ENCODE assay signal across 25 cellular contexts in genomic region chr1:25169168-25169567, GRCh38.
"Had no signal": no experiment of that assay in that cellular context is flagged by ENCODE, and none has a peak within 500 bp of the region (broad histone marks: within the 10 kb centered on the region; RNA-seq: fewer than 3 reads in every experiment).

No MANE protein-coding gene starts in this region.

- H3K4me3 ChIP-seq: body of pancreas, cardiac muscle cell, left lung, pancreas, smooth muscle cell, thoracic aorta, upper lobe of right lung had no signal

- H3K4me1 Mint-ChIP-seq: activated CD4-positive, alpha-beta memory T cell treated with anti-CD3 and anti-CD28 coated beads, Interleukin-2, amount 10 ng/mL, durations not matched to agents 7 days and 5 days; activated naive CD8-positive, alpha-beta T cell treated with anti-CD3 and anti-CD28 coated beads, Interleukin-2, amount 50 U/mL, for 24 hours; stimulated activated naive B cell treated with anti-CD40 and anti-IgM and Interleukin-4, amounts not matched to agents 10 μg/mL and 1 μg/mL and 100 μg/mL, for 72 hours had no signal

- H3K9me3 ChIP-seq: body of pancreas, left lung, pancreas, thoracic aorta, upper lobe of right lung had no signal

- H3K36me3 ChIP-seq: cardiac muscle cell, left lung, pancreas, thoracic aorta, upper lobe of right lung had no signal

- H3K27ac Mint-ChIP-seq: activated CD4-positive, alpha-beta memory T cell treated with anti-CD3 and anti-CD28 coated beads, Interleukin-2, amount 10 ng/mL, durations not matched to agents 7 days and 5 days; activated naive CD8-positive, alpha-beta T cell treated with anti-CD3 and anti-CD28 coated beads, Interleukin-2, amount 50 U/mL, for 24 hours; activated T-helper 1 cell treated with anti-CD3 and anti-CD28 coated beads, Interleukin-12 subunit alpha, Interleukin-12 subunit beta, Interleukin-2, Interleukin-4 antibody, amounts not matched to agents 30 ng/mL and 10 ng/mL and 1 ng/mL, durations not matched to agents 14 hours and 24 hours and 36 hours; natural killer cell treated with Interleukin-12 subunit alpha and Interleukin-12 subunit beta and Interleukin-15 and Interleukin-18, amount 100 ng/mL, for 72 hours; stimulated activated naive B cell treated with anti-CD40 and anti-IgM and Interleukin-4, amounts not matched to agents 10 μg/mL and 1 μg/mL and 100 μg/mL, for 72 hours had no signal

- H3K4me3 Mint-ChIP-seq: activated CD4-positive, alpha-beta memory T cell treated with anti-CD3 and anti-CD28 coated beads, Interleukin-2, amount 10 ng/mL, durations not matched to agents 7 days and 5 days; activated naive CD8-positive, alpha-beta T cell treated with anti-CD3 and anti-CD28 coated beads, Interleukin-2, amount 50 U/mL, for 24 hours; activated T-helper 1 cell treated with anti-CD3 and anti-CD28 coated beads, Interleukin-12 subunit alpha, Interleukin-12 subunit beta, Interleukin-2, Interleukin-4 antibody, amounts not matched to agents 30 ng/mL and 10 ng/mL and 1 ng/mL, durations not matched to agents 14 hours and 24 hours and 36 hours; natural killer cell treated with Interleukin-12 subunit alpha and Interleukin-12 subunit beta and Interleukin-15 and Interleukin-18, amount 100 ng/mL, for 72 hours; stimulated activated naive B cell treated with anti-CD40 and anti-IgM and Interleukin-4, amounts not matched to agents 10 μg/mL and 1 μg/mL and 100 μg/mL, for 72 hours had no signal

- H3K36me3 Mint-ChIP-seq: natural killer cell treated with Interleukin-12 subunit alpha and Interleukin-12 subunit beta and Interleukin-15 and Interleukin-18, amount 100 ng/mL, for 72 hours; stimulated activated naive B cell treated with anti-CD40 and anti-IgM and Interleukin-4, amounts not matched to agents 10 μg/mL and 1 μg/mL and 100 μg/mL, for 72 hours had no signal

- H3K4me1 ChIP-seq: left lung, upper lobe of right lung had no signal

- ATAC-seq: activated naive CD8-positive, alpha-beta T cell treated with anti-CD3 and anti-CD28 coated beads, Interleukin-2, amount 50 U/mL, for 24 hours; esophagus mucosa; left lung; natural killer cell treated with Interleukin-12 subunit alpha and Interleukin-12 subunit beta and Interleukin-15 and Interleukin-18, amount 100 ng/mL, for 72 hours; sciatic nerve; stimulated activated naive B cell treated with anti-CD40 and anti-IgM and Interleukin-4, amounts not matched to agents 10 μg/mL and 1 μg/mL and 100 μg/mL, for 72 hours; upper lobe of right lung had no signal

- H3K4me2 ChIP-seq: smooth muscle cell had no signal

- DNase-seq: activated CD4-positive, alpha-beta memory T cell treated with anti-CD3 and anti-CD28 coated beads, Interleukin-2, amount 10 ng/mL, durations not matched to agents 7 days and 5 days; activated CD4-positive, alpha-beta T cell treated with anti-CD3 and anti-CD28 coated beads for 48 hours; activated gamma-delta T cell; activated naive CD4-positive, alpha-beta T cell treated with anti-CD3 and anti-CD28 coated beads, Interleukin-2, amount 50 U/mL, for 16 hours; activated naive CD8-positive, alpha-beta T cell treated with anti-CD3 and anti-CD28 coated beads, Interleukin-2, amount 50 U/mL, for 24 hours; anterior cingulate cortex; effector CD8-positive, alpha-beta T cell; glutamatergic neuron; hippocampal formation; kidney glomerular epithelial cell; left lung; stimulated activated CD4-positive, alpha-beta T cell treated with anti-CD3 and anti-CD28 coated beads, Interleukin-15, amount 100 ng/mL, for 24 hours; stimulated activated CD8-positive, alpha-beta memory T cell treated with anti-CD3 and anti-CD28 coated beads, Interleukin-4, amount 100 ng/mL, for 48 hours; stimulated activated naive B cell treated with anti-CD40 and anti-IgM and Interleukin-4, amounts not matched to agents 10 μg/mL and 1 μg/mL and 100 μg/mL, for 72 hours; T1000; upper lobe of right lung had no signal

- H3K27ac ChIP-seq: cardiac muscle cell, left lung, thoracic aorta, upper lobe of right lung had no signal

- H3K9me3 Mint-ChIP-seq: activated CD4-positive, alpha-beta memory T cell treated with anti-CD3 and anti-CD28 coated beads, Interleukin-2, amount 10 ng/mL, durations not matched to agents 7 days and 5 days; activated naive CD8-positive, alpha-beta T cell treated with anti-CD3 and anti-CD28 coated beads, Interleukin-2, amount 50 U/mL, for 24 hours; activated T-helper 1 cell treated with anti-CD3 and anti-CD28 coated beads, Interleukin-12 subunit alpha, Interleukin-12 subunit beta, Interleukin-2, Interleukin-4 antibody, amounts not matched to agents 30 ng/mL and 10 ng/mL and 1 ng/mL, durations not matched to agents 14 hours and 24 hours and 36 hours had no signal

- H3K27me3 ChIP-seq: body of pancreas, cardiac muscle cell, left lung, pancreas, upper lobe of right lung had no signal
